Comparison of ENCODE assay signal across 1 cellular context in the genomic region with DNA sequence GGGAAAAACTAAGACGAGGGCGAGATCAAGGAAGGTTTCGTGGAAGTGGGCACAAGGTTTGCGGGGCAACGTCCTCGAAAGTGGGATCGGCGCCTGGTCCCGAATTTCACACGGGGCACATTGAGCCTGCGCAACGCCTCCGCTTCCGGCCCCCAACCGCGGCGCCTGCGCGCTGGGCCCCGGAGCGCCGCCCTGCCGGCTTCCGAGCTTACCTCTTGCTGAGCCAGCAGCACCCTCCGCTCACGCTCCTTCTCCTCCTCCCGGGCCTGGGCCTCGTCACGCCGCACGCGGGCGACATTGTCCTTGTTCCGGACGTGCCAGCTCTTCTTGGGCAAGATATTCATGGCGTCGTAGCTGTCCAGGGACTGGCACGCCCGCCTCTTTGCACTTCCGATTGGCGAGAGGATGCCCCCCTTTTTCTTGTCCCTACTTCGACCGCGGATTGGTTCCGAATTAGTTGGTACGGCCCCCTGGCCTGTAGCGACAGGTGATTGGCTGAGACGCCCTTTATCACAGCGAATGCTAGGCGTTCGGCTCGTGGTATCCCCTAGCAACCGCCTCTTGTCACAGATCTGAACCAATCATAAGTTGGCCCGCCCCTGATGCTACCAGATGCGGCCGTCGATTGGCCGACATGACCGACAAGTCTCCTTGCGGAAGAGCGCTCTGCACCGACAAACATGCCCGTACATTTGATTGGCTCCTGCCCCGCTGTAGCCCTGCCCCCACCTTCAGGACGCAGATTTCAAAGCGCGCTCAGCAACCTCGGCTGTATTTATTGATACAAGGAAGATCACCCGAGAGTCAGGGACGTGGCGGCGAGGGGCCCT.
TF ChIP-seq lines count a peak whose summit lies in the region.

Gene LENG1, minus strand, starts transcription at position 370 of the 830 bp plus-strand sequence. Its CDS starts 26 bp downstream, at position 344.

TF ChIP-seq in K562, 482 proteins besides CTCF, POLR2A, EP300 and RAD21 (continued from another document and continues in another):
- TF ChIP-seq ZNF707 (CRISPR knock-in tag; conservative IDR thresholded peaks at IDR 0.05) (no peak), DIDO1 (tag; IDR thresholded peaks at IDR 0.05; ENCODE audit: low read depth) (peak; percentile 67), ZNF274 (IDR thresholded peaks at IDR 0.05; ENCODE audit: borderline replicate concordance, low read depth, low read length) (no peak), BRD4 (IDR thresholded peaks at IDR 0.05) (no peak), GABPB2 (CRISPR knock-in tag; conservative IDR thresholded peaks at IDR 0.05) (no peak), ZNF449 (CRISPR knock-in tag; IDR thresholded peaks at IDR 0.05) (no peak), ELF1 (tag; IDR thresholded peaks at IDR 0.05) (peak; percentile 85), ETS2 (tag; IDR thresholded peaks at IDR 0.05; ENCODE audit: borderline replicate concordance, poor library complexity, severe bottlenecking) (no peak), ZBTB1 (CRISPR knock-in tag; IDR thresholded peaks at IDR 0.05; ENCODE audit: borderline replicate concordance, low read depth) (no peak), EWSR1 (IDR thresholded peaks at IDR 0.05; ENCODE audit: borderline replicate concordance, low read depth, partially characterized antibody) (no peak), CGGBP1 (CRISPR knock-in tag; IDR thresholded peaks at IDR 0.05) (no peak), ZNF232 (CRISPR knock-in tag; IDR thresholded peaks at IDR 0.05) (no peak), TAF9B (IDR thresholded peaks at IDR 0.05; ENCODE audit: partially characterized antibody) (no peak), E2F5 (CRISPR knock-in tag; IDR thresholded peaks at IDR 0.05) (no peak), LCOR (CRISPR knock-in tag; IDR thresholded peaks at IDR 0.05) (peak; percentile 46; the same call in 1 of the 2 replicates), ZSCAN32 (CRISPR knock-in tag; IDR thresholded peaks at IDR 0.05) (no peak), ZNF12 (CRISPR knock-in tag; IDR thresholded peaks at IDR 0.05) (0 out of 2 replicates have a peak, but pooled peaks have one; percentile 43), MCM7 (IDR thresholded peaks at IDR 0.05) (no peak), ZFP36 (IDR thresholded peaks at IDR 0.05; ENCODE audit: low read depth, low read length, partially characterized antibody) (no peak), U2AF2 (optimal IDR thresholded peaks at IDR 0.05; ENCODE audit: low read depth, low read length) (no peak), SNRNP70 (optimal IDR thresholded peaks at IDR 0.05; ENCODE audit: low read depth, low read length) (no peak), SAFB2 (IDR thresholded peaks at IDR 0.05; ENCODE audit: borderline replicate concordance, low read depth, low read length, severe bottlenecking) (no peak), PCBP1 (IDR thresholded peaks at IDR 0.05; ENCODE audit: low read depth, low read length, poor library complexity, severe bottlenecking) (peak; percentile 53), ZMIZ1 (IDR thresholded peaks at IDR 0.05; ENCODE audit: low read depth in 2 of 2, low read length in 2 of 2) (no peak; a peak in 1 of 4 replicates), ATF4 (CRISPR knock-in tag; IDR thresholded peaks at IDR 0.05) (no peak), ZKSCAN8 (CRISPR knock-in tag; IDR thresholded peaks at IDR 0.05) (no peak), ZNF79 (CRISPR knock-in tag; IDR thresholded peaks at IDR 0.05; ENCODE audit: low read depth) (no peak), NR3C1 (CRISPR knock-in tag; IDR thresholded peaks at IDR 0.05) (no peak), STAT5A (IDR thresholded peaks at IDR 0.05; ENCODE audit: borderline replicate concordance, low read length) (no peak), JUNB (CRISPR knock-in tag; conservative IDR thresholded peaks at IDR 0.05) (no peak), ZNF584 (CRISPR knock-in tag; IDR thresholded peaks at IDR 0.05; ENCODE audit: low read depth) (no peak), KLF16 (IDR thresholded peaks at IDR 0.05) (no peak), TEAD1 (CRISPR knock-in tag; IDR thresholded peaks at IDR 0.05) (peak in 1 of 2 experiments; percentile 72; a peak in 2 of 4 replicates), SRSF3 (IDR thresholded peaks at IDR 0.05; ENCODE audit: insufficient read depth, low read length) (no peak), SP2 (IDR thresholded peaks at IDR 0.05; ENCODE audit: extremely low read depth, low read depth, low read length, poor library complexity, severe bottlenecking) (peak; percentile 84), SPI1 (IDR thresholded peaks at IDR 0.05; ENCODE audit: borderline replicate concordance, low read depth, low read length) (no peak), NFE2 (IDR thresholded peaks at IDR 0.05; ENCODE audit: low read depth) (no peak), FOXK2 (conservative IDR thresholded peaks at IDR 0.05 in 1 of 2, IDR thresholded peaks at IDR 0.05 in 1 of 2; ENCODE audit: low read depth in 2 of 2) (peak; percentile 76 to 78), POLR3A (IDR thresholded peaks at IDR 0.05; ENCODE audit: borderline replicate concordance, extremely low read depth, insufficient read depth, insufficient read length) (no peak), SIN3B (IDR thresholded peaks at IDR 0.05; ENCODE audit: low read depth) (peak; percentile 87), FOXP1 (CRISPR knock-in tag; IDR thresholded peaks at IDR 0.05) (no peak), C11orf30 (IDR thresholded peaks at IDR 0.05; ENCODE audit: low read depth) (peak; percentile 94), ZFP1 (CRISPR knock-in tag; IDR thresholded peaks at IDR 0.05) (no peak), MTA2 (IDR thresholded peaks at IDR 0.05; ENCODE audit: low read depth) (no peak), RBFOX2 (IDR thresholded peaks at IDR 0.05; ENCODE audit: low read depth, low read length) (peak; percentile 97), RBBP5 (IDR thresholded peaks at IDR 0.05; ENCODE audit: borderline replicate concordance, insufficient read depth, low read length, poor library complexity, severe bottlenecking) (peak; percentile 82), NCOA2 (IDR thresholded peaks at IDR 0.05; ENCODE audit: partially characterized antibody in 2 of 2) (no peak), ZNF174 (CRISPR knock-in tag; IDR thresholded peaks at IDR 0.05) (no peak), NFXL1 (CRISPR knock-in tag; IDR thresholded peaks at IDR 0.05) (no peak), ZNF76 (CRISPR knock-in tag; IDR thresholded peaks at IDR 0.05; ENCODE audit: borderline replicate concordance) (no peak; the same call in 1 of the 2 replicates), BCOR (IDR thresholded peaks at IDR 0.05) (no peak), CHD1 (IDR thresholded peaks at IDR 0.05; ENCODE audit: low read length) (no peak), ELF2 (CRISPR knock-in tag; IDR thresholded peaks at IDR 0.05) (peak; percentile 86), MXI1 (IDR thresholded peaks at IDR 0.05; ENCODE audit: low read depth, low read length) (peak; percentile 99), EP400 (IDR thresholded peaks at IDR 0.05) (peak; percentile 96), MITF (IDR thresholded peaks at IDR 0.05) (no peak)
- TF ChIP-seq, protein P1, sequence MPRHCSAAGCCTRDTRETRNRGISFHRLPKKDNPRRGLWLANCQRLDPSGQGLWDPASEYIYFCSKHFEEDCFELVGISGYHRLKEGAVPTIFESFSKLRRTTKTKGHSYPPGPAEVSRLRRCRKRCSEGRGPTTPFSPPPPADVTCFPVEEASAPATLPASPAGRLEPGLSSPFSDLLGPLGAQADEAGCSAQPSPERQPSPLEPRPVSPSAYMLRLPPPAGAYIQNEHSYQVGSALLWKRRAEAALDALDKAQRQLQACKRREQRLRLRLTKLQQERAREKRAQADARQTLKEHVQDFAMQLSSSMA (CRISPR knock-in tag; IDR thresholded peaks at IDR 0.05): 0 out of 2 replicates have a peak, but pooled peaks have one; percentile 16
- TF ChIP-seq, protein P2, sequence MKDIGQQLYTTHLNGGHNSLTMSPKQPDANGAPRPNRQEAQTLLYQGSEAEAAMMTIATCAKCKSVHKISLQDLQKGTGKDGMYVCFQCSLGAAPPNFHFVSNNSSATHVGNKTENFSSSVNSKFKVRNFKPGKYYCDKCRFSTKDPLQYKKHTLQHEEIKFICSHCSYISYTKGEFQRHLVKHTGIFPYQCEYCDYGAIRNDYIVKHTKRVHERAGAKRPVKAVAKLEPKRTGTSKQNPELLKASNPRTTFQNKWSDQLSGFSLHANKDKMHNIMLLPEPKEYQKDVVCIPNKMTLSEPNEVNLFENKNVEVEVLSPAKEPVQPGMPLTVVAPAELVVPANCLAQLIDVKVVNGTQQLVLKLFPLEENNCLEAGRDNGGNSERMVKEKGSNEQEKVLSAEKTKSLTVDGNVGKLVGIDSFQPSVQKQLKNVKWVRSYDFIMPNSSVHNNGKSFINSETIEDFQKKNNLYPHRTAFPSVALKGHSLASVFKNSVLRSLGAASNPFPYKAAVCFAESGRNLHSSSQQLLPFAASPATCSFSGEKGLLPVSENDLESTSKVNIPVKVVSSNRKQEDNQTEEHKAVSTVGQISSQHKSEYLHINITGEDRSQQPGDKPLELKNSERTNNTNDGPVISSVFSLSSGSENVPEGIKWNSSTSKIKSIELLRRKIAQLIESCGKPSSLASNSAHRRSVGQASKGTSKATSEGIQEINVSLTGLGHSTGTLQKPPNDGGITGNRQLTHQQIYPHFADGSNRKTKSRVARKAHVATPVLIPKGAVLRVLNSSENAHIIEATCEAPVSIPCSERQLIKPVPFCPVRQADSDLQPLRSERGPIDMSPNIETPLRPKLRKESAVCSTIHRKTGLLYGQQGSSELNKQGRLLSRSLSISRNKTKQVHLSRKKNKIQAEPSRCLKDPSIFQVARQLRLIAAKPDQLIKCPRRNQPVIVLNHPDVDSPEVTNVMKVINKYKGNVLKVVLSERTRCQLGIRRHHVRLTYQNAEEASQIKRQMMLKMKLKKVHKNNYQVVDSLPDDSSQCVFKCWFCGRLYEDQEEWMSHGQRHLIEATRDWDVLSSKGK (CRISPR knock-in tag; IDR thresholded peaks at IDR 0.05): no peak
- TF ChIP-seq, protein P3, sequence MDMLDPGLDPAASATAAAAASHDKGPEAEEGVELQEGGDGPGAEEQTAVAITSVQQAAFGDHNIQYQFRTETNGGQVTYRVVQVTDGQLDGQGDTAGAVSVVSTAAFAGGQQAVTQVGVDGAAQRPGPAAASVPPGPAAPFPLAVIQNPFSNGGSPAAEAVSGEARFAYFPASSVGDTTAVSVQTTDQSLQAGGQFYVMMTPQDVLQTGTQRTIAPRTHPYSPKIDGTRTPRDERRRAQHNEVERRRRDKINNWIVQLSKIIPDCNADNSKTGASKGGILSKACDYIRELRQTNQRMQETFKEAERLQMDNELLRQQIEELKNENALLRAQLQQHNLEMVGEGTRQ (CRISPR knock-in tag; IDR thresholded peaks at IDR 0.05): no peak
